ENCODE assay signal across 7 cellular contexts in genomic region chr20:46021361-46022359, GRCh38. TPM values are rescaled to one million over a fixed set of nuclear protein-coding genes. Genes with fewer than 3 reads are reported as not detected.
DNase-seq lines count a peak whose midpoint lies in the region; ATAC-seq and TF ChIP-seq lines count a peak whose summit lies in the region.

No MANE protein-coding gene starts in this region.

- TF ChIP-seq CTCF in GM10248 (IDR thresholded peaks at IDR 0.05; ENCODE audit: control extremely low read depth, extremely low read depth, low read depth, missing control alignments) = no peak
- no peak for TF ChIP-seq CTCF in lower leg skin (IDR thresholded peaks at IDR 0.05)
- TF ChIP-seq CTCF in suprapubic skin (IDR thresholded peaks at IDR 0.05) = no peak

- H3K36me3 ChIP-seq in suprapubic skin = no peaks in the 10 kb centered on the region

- H3K4me3 ChIP-seq in lower leg skin (ENCODE audit: low read depth, poor library complexity, severe bottlenecking) (peak overlapping the region; percentile 8), suprapubic skin (peak overlapping the region; percentile 40)

- WGBS in lower leg skin, 2 donors = 7 to 11% methylated on average over 50 to 68 of the region's 71 CpGs
- WGBS in suprapubic skin = 13% methylated on average over 49 of the region's 71 CpGs

- peaks cover 61% of the 10 kb centered on the region for H3K27me3 Mint-ChIP-seq in T-helper 17 cell

- H3K36me3 Mint-ChIP-seq in T-helper 17 cell (ENCODE audit: low read depth) = peaks cover 12% of the 10 kb centered on the region

- peaks cover 30% of the 10 kb centered on the region for H3K4me1 Mint-ChIP-seq in T-helper 17 cell

- TF ChIP-seq POLR2A in lower leg skin (IDR thresholded peaks at IDR 0.05) (no peak), suprapubic skin (IDR thresholded peaks at IDR 0.05) (no peak)

- POLR2A ChIA-PET in GM10248 (lab: Yijun Ruan, JAX) = no interaction called here

- H3K9me3 ChIP-seq in T-helper 17 cell (ENCODE audit: control insufficient read depth, low read length, poor library complexity, severe bottlenecking) (no peaks in the 10 kb centered on the region), suprapubic skin (no peaks in the 10 kb centered on the region)

- TF ChIP-seq EP300 in suprapubic skin (IDR thresholded peaks at IDR 0.05) = no peak

- H3K27me3 ChIP-seq in suprapubic skin = peaks cover 69% of the 10 kb centered on the region

- CTCF ChIA-PET in GM10248 (lab: Yijun Ruan, JAX) = interaction anchor here (0.6 to 6.4 kb wide), 38 partner anchors 9 to 385 kb away, joined by 3 to 68 read pairs (median 5); partner anchors contain the start of genes ELMO2, MMP9 and ZNF335

- DNase-seq in GM10248 (ENCODE audit: extremely low spot score) (peak; percentile 78), NCI-H1417 (lab: John Stamatoyannopoulos, UW) (peak; percentile 79 to 96 (median 95)), T-helper 17 cell (peak; percentile 34 to 46 (median 42)), caudate nucleus (lab: John Stamatoyannopoulos, UW) (peak in 45 of 61 donors; percentile 4 to 80 (median 51)), lower leg skin (ENCODE audit: low spot score in 2 of 2) (no peak), suprapubic skin (ENCODE audit: low spot score in 2 of 2) (no peak)

- intact Hi-C loops in lower leg skin (cut with DNase I; ENCODE audit: low total_unique reads) = loop anchor here (2.0 to 10.0 kb wide), 3 partner anchors 63 to 403 kb away; no protein-coding TSS in a partner anchor

- H3K27ac ChIP-seq in caudate nucleus (ENCODE audit: low read depth, low read length) (no peak overlapping the region), suprapubic skin (no peak overlapping the region)

- no peak overlapping the region for H3K27ac Mint-ChIP-seq in T-helper 17 cell

- ATAC-seq in T-helper 17 cell = peak; percentile 59
- ATAC-seq in GM19455 (IDR thresholded peaks at IDR 0.05; ENCODE audit: unreplicated experiment) = no peak

- H3K4me1 ChIP-seq in suprapubic skin = peaks cover 19% of the 10 kb centered on the region

- H3K4me3 Mint-ChIP-seq in T-helper 17 cell = peak overlapping the region; percentile 86

RNA-seq across cellular contexts. Expression of gene SLC12A5, which starts 7.4 kb away (rescaled TPM):
- total RNA-seq in T-helper 17 cell (not detected), lower leg skin (not detected), suprapubic skin (under 1 TPM in 1 of 4 donors, not detected in 3; 0.40 TPM)

RNA-seq across cellular contexts. Expression of gene MMP9, which starts 13.0 kb away (rescaled TPM):
- total RNA-seq in T-helper 17 cell (1 to 10 TPM; 2.6 to 2.7 TPM), lower leg skin (1 to 10 TPM in 3 of 4 donors, not detected in 1; 1.8 to 7.0 (median 1.9) TPM), suprapubic skin (1 to 10 TPM in 2 of 4 donors, under 1 TPM in 2; 0.30 to 1.9 (median 0.96) TPM)

RNA-seq across cellular contexts. Expression of gene ZNF335, which starts 49.7 kb away (rescaled TPM):
- total RNA-seq in T-helper 17 cell (100 to 1,000 TPM in 1 of 2 donors, 10 to 100 TPM in 1; 95.1 to 129 TPM), lower leg skin (10 to 100 TPM; 21.6 to 38.6 (median 30.7) TPM), suprapubic skin (10 to 100 TPM; 25.8 to 62.6 (median 35.1) TPM)

Comparison
In these comparisons a context has a peak if more than half of its experiments do, and no peak if none do; other contexts are left out.
1. DNase-seq: peak in GM10248 (single experiment), NCI-H1417 (3 of 3), T-helper 17 cell (3 of 3) and caudate nucleus (45 of 61); none in lower leg skin (0 of 2) and suprapubic skin (0 of 2).